26 cellular contexts compared by ENCODE assay signal in genomic region chr17:45001310-45001709, GRCh38. TPM values are rescaled to one million over a fixed set of nuclear protein-coding genes. Genes with fewer than 3 reads are reported as not detected.
"Had no signal": no experiment of that assay in that cellular context is flagged by ENCODE, and none has a peak within 500 bp of the region (broad histone marks: within the 10 kb centered on the region; RNA-seq: fewer than 3 reads in every experiment).

No MANE protein-coding gene starts in this region.

- H3K4me3 ChIP-seq: adrenal gland, ascending aorta, cardiac muscle cell, coronary artery, dorsolateral prefrontal cortex, right atrium auricular region, stomach, thyroid gland, upper lobe of left lung, vagina had no signal

- FAIRE-seq: frontal cortex had no signal

- DNase-seq: activated CD4-positive, alpha-beta T cell treated with anti-CD3 and anti-CD28 coated beads for 4 hours; activated CD4-positive, alpha-beta T cell treated with anti-CD3 and anti-CD28 coated beads, Interleukin-2, amount 50 U/mL, for 4 hours; activated effector memory CD4-positive, alpha-beta T cell treated with anti-CD3 and anti-CD28 coated beads, Interleukin-2, amount 50 U/mL, for 16 hours; activated naive CD4-positive, alpha-beta T cell treated with anti-CD3 and anti-CD28 coated beads for 36 hours; activated naive CD8-positive, alpha-beta T cell treated with anti-CD3 and anti-CD28 coated beads for 36 hours; adrenal gland; cerebellar nuclear complex; dorsolateral prefrontal cortex; effector memory CD4-positive, alpha-beta T cell; islet precursor cell; left ventricle myocardium superior; nephron progenitor cell; stimulated activated CD4-positive, alpha-beta T cell treated with anti-CD3 and anti-CD28 coated beads, Interleukin-15, amount 100 ng/mL, for 24 hours; stimulated activated CD4-positive, alpha-beta T cell treated with anti-CD3 and anti-CD28 coated beads, Interleukin-2, amount 100 ng/mL, for 24 hours; stimulated activated naive B cell treated with anti-CD40 and anti-IgM and Interleukin-4, amounts not matched to agents 10 μg/mL and 1 μg/mL and 100 μg/mL, for 72 hours; stomach; thyroid gland; upper lobe of left lung had no signal

- H3K4me1 ChIP-seq: adrenal gland, ascending aorta, parathyroid adenoma, right atrium auricular region, stomach, thyroid gland, upper lobe of left lung, vagina had no signal

- H2AFZ ChIP-seq: parathyroid adenoma had no signal

- H3K36me3 ChIP-seq: adrenal gland, ascending aorta, cardiac muscle cell, right atrium auricular region, stomach, thyroid gland, upper lobe of left lung, vagina had no signal

- H3K27ac ChIP-seq: adrenal gland, ascending aorta, cardiac muscle cell, coronary artery, dorsolateral prefrontal cortex, parathyroid adenoma, right atrium auricular region, stomach, thyroid gland, upper lobe of left lung, vagina had no signal

- H3K27me3 ChIP-seq: adrenal gland, ascending aorta, cardiac muscle cell, right atrium auricular region, thyroid gland, upper lobe of left lung, vagina had no signal

- H3K79me2 ChIP-seq: parathyroid adenoma had no signal

- H3K9ac ChIP-seq: parathyroid adenoma had no signal

- H3K9me3 ChIP-seq: adrenal gland, ascending aorta, thyroid gland, vagina had no signal

RNA-seq across cellular contexts. Expression of gene C1QL1, which starts 33.2 kb away (rescaled TPM):
- total RNA-seq: activated naive CD8-positive, alpha-beta T cell treated with anti-CD3 and anti-CD28 coated beads for 36 hours; ascending aorta; epithelial cell of proximal tubule had no signal

RNA-seq across cellular contexts. Expression of gene KIF18B, which starts 53.7 kb away (rescaled TPM):
- total RNA-seq: ascending aorta had no signal
